ENCODE assay signal across 8 cellular contexts in genomic region chr1:37931148-37931492, GRCh38. TPM values are rescaled to one million over a fixed set of nuclear protein-coding genes. Genes with fewer than 3 reads are reported as not detected.
DNase-seq lines count a peak whose midpoint lies in the region; ATAC-seq and TF ChIP-seq lines count a peak whose summit lies in the region.

No MANE protein-coding gene starts in this region.

- H3K9me2 ChIP-seq in hepatocyte (replicated peaks; ENCODE audit: insufficient read depth): no peaks in the 10 kb centered on the region

- peaks cover 4% of the 10 kb centered on the region for H3K36me3 ChIP-seq in BJ (ENCODE audit: control insufficient read depth, insufficient read depth, low read length)
- no peaks in the 10 kb centered on the region for H3K36me3 ChIP-seq in hepatocyte (replicated peaks; ENCODE audit: insufficient read depth, low read depth)

- 9% methylated on average over 15 of the region's 15 CpGs for WGBS in hepatocyte (ENCODE audit: low lambda C conversion rate, missing lambda C conversion rate)

- H3K27ac ChIP-seq in hepatocyte: peak overlapping the region; percentile 44

- DNase-seq in BJ (ENCODE audit: low read depth): no peak
- DNase-seq in activated T-helper 9 cell treated with anti-CD3 and anti-CD28 coated beads, Interleukin-2, amount 50 U/mL, for 16 hours (ENCODE audit: low read depth): peak; percentile 2
- DNase-seq in hepatocyte (ENCODE audit: low spot score): no peak
- peak; percentile 19 for DNase-seq in stimulated activated CD4-positive, alpha-beta T cell treated with anti-CD3 and anti-CD28 coated beads, Interleukin-4, amount 100 ng/mL, for 1 hour
- DNase-seq in left lobe of liver (ENCODE audit: low spot score): no peak
- no peak for DNase-seq in EL

- POLR2A ChIA-PET in BJ (lab: Charles Lee): interaction anchor here (0.6 kb wide), 4 partner anchors 15 to 1155 kb away, joined by 3 to 9 read pairs (median 6); partner anchors contain the start of genes C1orf122 and YRDC

- H3K9me3 ChIP-seq in hepatocyte (ENCODE audit: low read depth): no peaks in the 10 kb centered on the region

- H3K4me2 ChIP-seq in hepatocyte: peak overlapping the region; percentile 78

- TF ChIP-seq CTCF in BJ (IDR thresholded peaks at IDR 0.05; ENCODE audit: insufficient read depth, low read depth, low read length) (no peak), hepatocyte (IDR thresholded peaks at IDR 0.05; ENCODE audit: poor library complexity) (no peak)

- H3K27me3 ChIP-seq in BJ (ENCODE audit: control insufficient read depth, insufficient read depth, low read length) (no peaks in the 10 kb centered on the region), hepatocyte (no peaks in the 10 kb centered on the region)

- no peaks in the 10 kb centered on the region for H4K20me1 ChIP-seq in hepatocyte (ENCODE audit: insufficient read depth, poor library complexity, severe bottlenecking)

- H3K4me1 ChIP-seq in hepatocyte (ENCODE audit: insufficient read depth): no peaks in the 10 kb centered on the region

- H3K79me2 ChIP-seq in hepatocyte: peaks cover 37% of the 10 kb centered on the region

- peak overlapping the region; percentile 27 for H2AFZ ChIP-seq in hepatocyte

- CTCF ChIA-PET in BJ (lab: Yijun Ruan, JAX): interaction anchor here (1.3 kb wide), 1 partner anchor 16 kb away, joined by 3 read pairs; no protein-coding TSS in a partner anchor

- ATAC-seq in HG02759 (IDR thresholded peaks at IDR 0.05; ENCODE audit: unreplicated experiment) (peak; percentile 2), left lobe of liver (no peak), GM18870 (IDR thresholded peaks at IDR 0.05; ENCODE audit: unreplicated experiment) (no peak)

- H3K4me3 ChIP-seq in BJ (ENCODE audit: low read depth, low read length): peak overlapping the region; percentile 46
- peak overlapping the region; percentile 45 for H3K4me3 ChIP-seq in hepatocyte

RNA-seq across cellular contexts. Expression of gene INPP5B, which starts 15.7 kb away (rescaled TPM):
- 21.0 and 21.9 TPM in 2 replicates for polyA plus RNA-seq in BJ (2011; rRNA removed)
- 15.2 and 17.3 TPM in 2 replicates for polyA minus RNA-seq in BJ (2011; rRNA and poly(A)+ RNA removed)
- total RNA-seq in hepatocyte: 16.3 and 18.3 TPM in 2 replicates
- 6.1 and 9.3 TPM in 2 replicates for polyA plus RNA-seq in hepatocyte
- 19.4 TPM for total RNA-seq in left lobe of liver

RNA-seq across cellular contexts. Expression of gene SF3A3, which starts 58.7 kb away (rescaled TPM):
- polyA plus RNA-seq in BJ (2011; rRNA removed) (26.2 and 47.1 TPM in 2 replicates), hepatocyte (40.9 and 52.8 TPM in 2 replicates)
- polyA minus RNA-seq in BJ (2011; rRNA and poly(A)+ RNA removed): 15.8 and 17.2 TPM in 2 replicates
- total RNA-seq in hepatocyte (48.8 and 51.3 TPM in 2 replicates), left lobe of liver (21.0 TPM)

Comparison
In these comparisons a context has a peak if more than half of its experiments do, and no peak if none do; other contexts are left out.
1. DNase-seq: peak in activated T-helper 9 cell treated with anti-CD3 and anti-CD28 coated beads, Interleukin-2, amount 50 U/mL, for 16 hours (single experiment) and stimulated activated CD4-positive, alpha-beta T cell treated with anti-CD3 and anti-CD28 coated beads, Interleukin-4, amount 100 ng/mL, for 1 hour (single experiment); none in BJ (single experiment), hepatocyte (single experiment), left lobe of liver (single experiment) and EL (single experiment).